15 cellular contexts compared by ENCODE assay signal in genomic region chr7:128021361-128021760, GRCh38. TPM values are rescaled to one million over a fixed set of nuclear protein-coding genes. Genes with fewer than 3 reads are reported as not detected.
DNase-seq lines count a peak whose midpoint lies in the region; ATAC-seq, FAIRE-seq and TF ChIP-seq lines count a peak whose summit lies in the region.
"Had no signal": no experiment of that assay in that cellular context is flagged by ENCODE, and none has a peak within 500 bp of the region (broad histone marks: within the 10 kb centered on the region; RNA-seq: fewer than 3 reads in every experiment).

No MANE protein-coding gene starts in this region.

- H3K79me2 ChIP-seq in astrocyte (ENCODE audit: insufficient read depth, low read length) = peaks cover 6% of the 10 kb centered on the region

- H3K4me3 ChIP-seq in A549 = no peak overlapping the region
- H3K4me3 ChIP-seq in astrocyte (ENCODE audit: insufficient read depth, low read depth, low read length) = no peak overlapping the region
- no peak overlapping the region for H3K4me3 ChIP-seq in kidney epithelial cell (ENCODE audit: low read depth, low read length)
- H3K4me3 ChIP-seq: lower lobe of right lung, right atrium auricular region, thoracic aorta had no signal

- no peak overlapping the region for H2AFZ ChIP-seq in astrocyte (ENCODE audit: low read depth, low read length)

- H3K9me3 ChIP-seq in A549 (no peaks in the 10 kb centered on the region), astrocyte (ENCODE audit: insufficient read depth, low read depth, low read length) (no peaks in the 10 kb centered on the region)
- H3K9me3 ChIP-seq: lower lobe of right lung, right atrium auricular region, thoracic aorta had no signal

- no peak overlapping the region for H3K4me3 Mint-ChIP-seq in astrocyte (ENCODE audit: unreplicated experiment)
- H3K4me3 Mint-ChIP-seq: dendritic cell treated with granulocyte-macrophage colony-stimulating factor and Interleukin-4, amounts not matched to agents 40 ng/mL and 50 ng/mL, for 4 days; natural killer cell had no signal

- H3K36me3 Mint-ChIP-seq in astrocyte (ENCODE audit: low read depth, unreplicated experiment) = peaks cover 8% of the 10 kb centered on the region
- H3K36me3 Mint-ChIP-seq: natural killer cell had no signal

- H3K4me1 ChIP-seq in A549 = peaks cover 56% of the 10 kb centered on the region
- peaks cover 42% of the 10 kb centered on the region for H3K4me1 ChIP-seq in astrocyte (ENCODE audit: insufficient read depth, low read length)

- peaks cover 92% of the 10 kb centered on the region for H4K20me1 ChIP-seq in astrocyte (ENCODE audit: insufficient read depth, low read length)

- no peaks in the 10 kb centered on the region for H3K27me3 ChIP-seq in astrocyte (ENCODE audit: insufficient read depth, low read length)
- no peaks in the 10 kb centered on the region for H3K27me3 ChIP-seq in kidney epithelial cell (ENCODE audit: control insufficient read depth, insufficient read depth, low read length)
- H3K27me3 ChIP-seq: right atrium auricular region had no signal

- H3K9me3 Mint-ChIP-seq in astrocyte (ENCODE audit: unreplicated experiment) = no peaks in the 10 kb centered on the region
- H3K9me3 Mint-ChIP-seq: dendritic cell treated with granulocyte-macrophage colony-stimulating factor and Interleukin-4, amounts not matched to agents 40 ng/mL and 50 ng/mL, for 4 days; natural killer cell had no signal

- peak overlapping the region; percentile 29 for H3K27ac Mint-ChIP-seq in astrocyte (ENCODE audit: unreplicated experiment)
- H3K27ac Mint-ChIP-seq: dendritic cell treated with granulocyte-macrophage colony-stimulating factor and Interleukin-4, amounts not matched to agents 40 ng/mL and 50 ng/mL, for 4 days; natural killer cell had no signal

- H3K27ac ChIP-seq in A549 (peak overlapping the region; percentile 48 to 69; a peak in 5 of 6 replicates), astrocyte (ENCODE audit: low read depth, low read length) (no peak overlapping the region)
- H3K27ac ChIP-seq: lower lobe of right lung, right atrium auricular region, thoracic aorta had no signal

- POLR2A ChIA-PET in A549 (lab: Yijun Ruan, JAX) = no interaction called here

- TF ChIP-seq RAD21 in A549 (conservative IDR thresholded peaks at IDR 0.05 in 1 of 2, IDR thresholded peaks at IDR 0.05 in 1 of 2) = no peak

- H3K27me3 Mint-ChIP-seq in astrocyte (ENCODE audit: low read depth, unreplicated experiment) = no peaks in the 10 kb centered on the region
- H3K27me3 Mint-ChIP-seq: dendritic cell treated with granulocyte-macrophage colony-stimulating factor and Interleukin-4, amounts not matched to agents 40 ng/mL and 50 ng/mL, for 4 days had no signal

- CTCF ChIA-PET in A549 (lab: Yijun Ruan, JAX) = no interaction called here

- H3K4me1 Mint-ChIP-seq in astrocyte (ENCODE audit: low read depth, unreplicated experiment) = peaks cover 46% of the 10 kb centered on the region

- ATAC-seq in A549 = peak; percentile 40 to 43; a peak in 2 of 6 replicates
- no peak for ATAC-seq in GM21528 (IDR thresholded peaks at IDR 0.05; ENCODE audit: low FRiP score, unreplicated experiment)
- ATAC-seq in HG03432 (IDR thresholded peaks at IDR 0.05; ENCODE audit: unreplicated experiment) = no peak
- ATAC-seq: lower lobe of right lung, natural killer cell had no signal

- no peak for TF ChIP-seq EP300 in A549 (IDR thresholded peaks at IDR 0.05)

- DNase-seq in A549 (ENCODE audit: low read depth in 1 of 2, low spot score in 1 of 2) (peak in 1 of 2 experiments; percentile 54), HPDE6-E6E7 (ENCODE audit: extremely low spot score) (peak; percentile 81), astrocyte (ENCODE audit: low read depth) (no peak), kidney epithelial cell (ENCODE audit: low read depth) (peak; percentile 72), NCI-H2196 treated with DMSO at 0.1 percent for 48 hours (lab: John Stamatoyannopoulos, UW; ENCODE audit: unreplicated experiment) (no peak)
- no peak for DNase-seq in activated effector memory CD4-positive, alpha-beta T cell treated with Interleukin-2 at 50 U/mL for 16 hours
- DNase-seq: activated gamma-delta T cell treated with Interleukin-2 at 50 U/mL for 16 hours, lower lobe of right lung, natural killer cell had no signal

- peak overlapping the region; percentile 22 for H3K4me2 ChIP-seq in A549
- H3K4me2 ChIP-seq in astrocyte (ENCODE audit: low read length) = no peak overlapping the region

- 31% methylated on average over 2 of the region's 2 CpGs for WGBS in A549 (ENCODE audit: missing lambda C conversion rate)

- no peak overlapping the region for H3K9ac ChIP-seq in astrocyte (ENCODE audit: low read length)

- no peak for TF ChIP-seq CTCF in A549 (IDR thresholded peaks at IDR 0.05)
- TF ChIP-seq CTCF in astrocyte (IDR thresholded peaks at IDR 0.05; ENCODE audit: insufficient read depth, low read depth, low read length) = no peak
- no peak for TF ChIP-seq CTCF in kidney epithelial cell (IDR thresholded peaks at IDR 0.05; ENCODE audit: insufficient read depth, low read length, poor library complexity, severe bottlenecking)

- H3K36me3 ChIP-seq in astrocyte (ENCODE audit: insufficient read depth, low read length) = no peaks in the 10 kb centered on the region
- no peaks in the 10 kb centered on the region for H3K36me3 ChIP-seq in kidney epithelial cell (ENCODE audit: control insufficient read depth, insufficient read depth, low read length)
- H3K36me3 ChIP-seq: lower lobe of right lung, right atrium auricular region had no signal

- FAIRE-seq in A549 (lab: Jason Lieb, UNC) (no peak), astrocyte (lab: Jason Lieb, UNC) (no peak)
- FAIRE-seq: GM18507 had no signal

- no peak for TF ChIP-seq POLR2A in A549 (IDR thresholded peaks at IDR 0.05; ENCODE audit: low read length)

TF ChIP-seq in A549, 52 proteins besides CTCF, POLR2A, EP300 and RAD21:
- TF ChIP-seq SMC3 (IDR thresholded peaks at IDR 0.05) = no peak
- no peak for TF ChIP-seq RFX5 (IDR thresholded peaks at IDR 0.05)
- TF ChIP-seq GATA3 (IDR thresholded peaks at IDR 0.05; ENCODE audit: borderline replicate concordance) = no peak; the same call in 1 of the 2 replicates
- no peak for TF ChIP-seq MAFK (IDR thresholded peaks at IDR 0.05; ENCODE audit: partially characterized antibody)

RNA-seq across cellular contexts. Expression of gene LRRC4, which starts 9.9 kb away (rescaled TPM):
- not detected in 2 replicates for polyA plus RNA-seq in A549 (2011; rRNA removed)
- polyA plus RNA-seq in A549 (2012; cell fraction: cytosol; rRNA removed) = not detected in 2 replicates
- polyA plus RNA-seq in A549 (2012; cell fraction: nucleus; rRNA removed) = not detected in 2 replicates
- polyA plus RNA-seq in A549 (2017; fragmentation: RNase III; extraction: RNeasy Plus Mini Kit Qiagen cat#74134 plus additional on column Dnase treatment) = not detected in 3 replicates
- polyA minus RNA-seq in A549 (2011; rRNA and poly(A)+ RNA removed) = not detected in 2 replicates
- 4.4 and 4.5 TPM in 2 replicates for total RNA-seq in astrocyte
- total RNA-seq in kidney epithelial cell = 0.46 and 0.96 TPM in 2 replicates

Comparison
In these comparisons a context has a peak if more than half of its experiments do, and no peak if none do; other contexts are left out.
1. ATAC-seq: peak in A549 (2 of 2); none in GM21528 (single experiment) and HG03432 (single experiment).
2. DNase-seq: peak in HPDE6-E6E7 (single experiment) and kidney epithelial cell (single experiment); none in astrocyte (single experiment), NCI-H2196 treated with DMSO at 0.1 percent for 48 hours (single experiment) and activated effector memory CD4-positive, alpha-beta T cell treated with Interleukin-2 at 50 U/mL for 16 hours (single experiment).